ENCODE assay signal across 2 cellular contexts in genomic region chr14:102080183-102081080, GRCh38.
TF ChIP-seq lines count a peak whose summit lies in the region.

No MANE protein-coding gene starts in this region.

TF ChIP-seq in SK-N-SH, 30 proteins besides CTCF, POLR2A, EP300 and RAD21 (continued from another document):
- no peak for TF ChIP-seq IRF3 (IDR thresholded peaks at IDR 0.05; ENCODE audit: low read depth, low read length)
- TF ChIP-seq USF2 (IDR thresholded peaks at IDR 0.05; ENCODE audit: borderline replicate concordance, low read depth, low read length), result no peak
- TF ChIP-seq MAX (IDR thresholded peaks at IDR 0.05; ENCODE audit: low read depth), result no peak
- TF ChIP-seq FOXJ3 (CRISPR knock-in tag; IDR thresholded peaks at IDR 0.05), result no peak
- no peak for TF ChIP-seq RCOR1 (IDR thresholded peaks at IDR 0.05; ENCODE audit: low read length)

TF ChIP-seq in SK-N-SH treated with all-trans-retinoic acid at 6 μM for 48 hours, 23 proteins besides CTCF, POLR2A, EP300 and RAD21:
- TF ChIP-seq TSHZ2 (CRISPR knock-in tag; IDR thresholded peaks at IDR 0.05), result no peak
- TF ChIP-seq TOX (CRISPR knock-in tag; IDR thresholded peaks at IDR 0.05; ENCODE audit: borderline replicate concordance), result no peak
- no peak for TF ChIP-seq ARNTL (CRISPR knock-in tag; IDR thresholded peaks at IDR 0.05; ENCODE audit: borderline replicate concordance, low read depth)
- no peak for TF ChIP-seq ZNF8 (CRISPR knock-in tag; IDR thresholded peaks at IDR 0.05)
- no peak for TF ChIP-seq ZC3H10 (CRISPR knock-in tag; IDR thresholded peaks at IDR 0.05)
- TF ChIP-seq GLIS3 (CRISPR knock-in tag; IDR thresholded peaks at IDR 0.05), result no peak
- TF ChIP-seq ISL1 (CRISPR knock-in tag; IDR thresholded peaks at IDR 0.05), result no peak
- TF ChIP-seq ZFP3 (CRISPR knock-in tag; IDR thresholded peaks at IDR 0.05), result no peak
- no peak for TF ChIP-seq TCF4 (CRISPR knock-in tag; IDR thresholded peaks at IDR 0.05; ENCODE audit: borderline replicate concordance)
TF ChIP-seq in SK-N-SH treated with all-trans-retinoic acid at 6 μM for 48 hours: peak in this region for 0.
